ENCODE assay signal across 8 cellular contexts in the genomic region with DNA sequence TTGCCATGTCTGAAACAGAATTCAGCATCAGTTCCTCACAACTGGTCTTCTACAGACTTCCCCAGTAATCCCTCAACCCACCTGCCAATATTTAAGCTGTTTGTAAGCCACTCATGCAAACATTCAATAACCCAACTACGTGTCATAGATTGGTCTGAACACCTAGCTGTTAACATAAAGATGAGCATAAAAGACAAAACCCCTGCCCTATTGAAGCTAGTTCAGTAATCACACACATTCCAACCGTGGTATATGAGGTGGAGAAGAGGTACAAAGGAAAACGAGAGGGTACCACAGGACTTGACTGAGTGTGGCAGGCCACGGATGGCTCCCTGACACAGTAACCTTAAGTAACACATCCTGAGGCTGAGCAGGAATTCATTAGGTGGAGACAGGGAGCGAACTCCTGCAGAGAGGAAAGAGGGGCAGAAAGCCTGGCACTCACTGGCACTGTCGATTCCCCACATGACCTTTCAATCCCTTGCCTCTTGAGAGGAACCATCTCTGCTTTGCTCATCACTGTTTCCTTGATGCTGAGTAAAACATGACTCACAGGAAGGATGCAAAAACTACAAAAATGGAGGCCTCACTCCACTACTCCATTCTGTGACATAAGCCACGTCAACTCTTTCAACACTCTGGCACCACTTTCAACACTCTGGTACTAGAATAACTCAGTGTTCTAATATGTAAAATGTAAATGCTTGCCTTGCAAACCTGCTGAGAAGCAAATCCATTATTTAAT. TPM values are rescaled to one million over a fixed set of nuclear protein-coding genes. Genes with fewer than 3 reads are reported as not detected.
DNase-seq lines count a peak whose midpoint lies in the region; ATAC-seq, FAIRE-seq and TF ChIP-seq lines count a peak whose summit lies in the region.

No MANE protein-coding gene starts in this region.

- peak overlapping the region in 1 of 2 donors; percentile 17 for H3K4me3 Mint-ChIP-seq in CD14-positive monocyte
- H3K4me3 Mint-ChIP-seq in astrocyte (ENCODE audit: unreplicated experiment): peak overlapping the region; percentile 88
- peak overlapping the region; percentile 0 to 99 (median 98) for H3K4me3 Mint-ChIP-seq in naive B cell

- H3K36me3 Mint-ChIP-seq in CD14-positive monocyte: peaks cover 54 to 57% of the 10 kb centered on the region in 2 donors
- H3K36me3 Mint-ChIP-seq in astrocyte (ENCODE audit: low read depth, unreplicated experiment): peaks cover 18% of the 10 kb centered on the region
- H3K36me3 Mint-ChIP-seq in naive B cell: peaks cover 4 to 8% of the 10 kb centered on the region in 2 donors

- H3K9ac ChIP-seq in astrocyte (ENCODE audit: low read length): peak overlapping the region; percentile 85

- no peak for FAIRE-seq in astrocyte (lab: Jason Lieb, UNC)

- intact Hi-C loops in CD14-positive monocyte (cut with micrococcal nuclease): loop anchor here (2.0 to 10.0 kb wide), 7 partner anchors 31 to 545 kb away; a partner anchor contains a TSS

- H3K27ac ChIP-seq in astrocyte (ENCODE audit: low read depth, low read length): peak overlapping the region; percentile 71

- H3K4me1 Mint-ChIP-seq in CD14-positive monocyte (peaks cover 33% of the 10 kb centered on the region), astrocyte (ENCODE audit: low read depth, unreplicated experiment) (peaks cover 13% of the 10 kb centered on the region), naive B cell (peaks cover 23 to 35% (median 25%) of the 10 kb centered on the region in 3 donors)

- H3K27me3 Mint-ChIP-seq in CD14-positive monocyte (ENCODE audit: low read depth in 3 of 3) (peaks cover 0 to 2% (median 0%) of the 10 kb centered on the region in 3 donors), astrocyte (ENCODE audit: low read depth, unreplicated experiment) (no peaks in the 10 kb centered on the region), naive B cell (no peaks in the 10 kb centered on the region)

- ATAC-seq in naive B cell (ENCODE audit: low read depth in 2 of 2) (no peak), GM21786 (IDR thresholded peaks at IDR 0.05; ENCODE audit: unreplicated experiment) (no peak), GM18909 (IDR thresholded peaks at IDR 0.05; ENCODE audit: poor library complexity, unreplicated experiment) (no peak)

- H3K4me2 ChIP-seq in astrocyte (ENCODE audit: low read length): peak overlapping the region; percentile 91

- no peak for TF ChIP-seq CTCF in CD14-positive monocyte (IDR thresholded peaks at IDR 0.05)
- no peak for TF ChIP-seq CTCF in astrocyte (IDR thresholded peaks at IDR 0.05; ENCODE audit: insufficient read depth, low read depth, low read length)

- H3K4me3 ChIP-seq in astrocyte (ENCODE audit: insufficient read depth, low read depth, low read length): no peak overlapping the region

- peaks cover 27% of the 10 kb centered on the region for H3K36me3 ChIP-seq in astrocyte (ENCODE audit: insufficient read depth, low read length)

- H4K20me1 ChIP-seq in astrocyte (ENCODE audit: insufficient read depth, low read length): peaks cover 68% of the 10 kb centered on the region

- no peak overlapping the region for H2AFZ ChIP-seq in astrocyte (ENCODE audit: low read depth, low read length)

- peaks cover 75% of the 10 kb centered on the region for H3K79me2 ChIP-seq in astrocyte (ENCODE audit: insufficient read depth, low read length)

- DNase-seq in CD14-positive monocyte (ENCODE audit: low spot score) (peak; percentile 81), M059J (ENCODE audit: low read depth) (peak; percentile 84), astrocyte (ENCODE audit: low read depth) (peak; percentile 62), naive B cell (no peak), NCI-H187 treated with DMSO at 0.1 percent for 48 hours (lab: John Stamatoyannopoulos, UW) (no peak), NCI-H1417 (lab: John Stamatoyannopoulos, UW) (no peak)

- no peaks in the 10 kb centered on the region for H3K9me3 ChIP-seq in astrocyte (ENCODE audit: insufficient read depth, low read depth, low read length)

- no peaks in the 10 kb centered on the region for H3K27me3 ChIP-seq in astrocyte (ENCODE audit: insufficient read depth, low read length)

- H3K4me1 ChIP-seq in astrocyte (ENCODE audit: insufficient read depth, low read length): peaks cover 29% of the 10 kb centered on the region

- H3K9me3 Mint-ChIP-seq in CD14-positive monocyte (peaks cover 0 to 3% (median 0%) of the 10 kb centered on the region in 7 donors), astrocyte (ENCODE audit: unreplicated experiment) (no peaks in the 10 kb centered on the region), naive B cell (no peaks in the 10 kb centered on the region)

- H3K27ac Mint-ChIP-seq in CD14-positive monocyte: peak overlapping the region; percentile 92 to 98 (median 94)
- peak overlapping the region; percentile 84 for H3K27ac Mint-ChIP-seq in astrocyte (ENCODE audit: unreplicated experiment)
- H3K27ac Mint-ChIP-seq in naive B cell: peak overlapping the region; percentile 76 to 98 (median 94)

RNA-seq across cellular contexts. Expression of a gene that starts 31.3 kb away (rescaled TPM):
- polyA plus RNA-seq in CD14-positive monocyte: 100 to 1,000 TPM; 354 to 375 TPM
- 677 and 838 TPM in 2 replicates for total RNA-seq in M059J (2014; rRNA removed; shearing (Covaris generic))
- 283 and 317 TPM in 2 replicates for total RNA-seq in astrocyte
- 100 to 1,000 TPM; 176 to 255 (median 193) TPM for polyA plus RNA-seq in naive B cell (ENCODE audit: low read depth in 6 of 6)

Comparison
In these comparisons a context has a peak if more than half of its experiments do, and no peak if none do; other contexts are left out.
1. DNase-seq: peak in CD14-positive monocyte (single experiment), M059J (single experiment) and astrocyte (single experiment); none in naive B cell (single experiment), NCI-H187 treated with DMSO at 0.1 percent for 48 hours (single experiment) and NCI-H1417 (0 of 3).
2. Peak in every context shown above with its lines, with median percentiles within 50 percentile points of each other: H3K27ac Mint-ChIP-seq.